Comparison of ENCODE assay signal across 17 cellular contexts in genomic region chr11:15194671-15195415, GRCh38.
DNase-seq lines count a peak whose midpoint lies in the region; ATAC-seq, FAIRE-seq and TF ChIP-seq lines count a peak whose summit lies in the region.
"Had no signal": no experiment of that assay in that cellular context is flagged by ENCODE, and none has a peak within 500 bp of the region (broad histone marks: within the 10 kb centered on the region; RNA-seq: fewer than 3 reads in every experiment).

No MANE protein-coding gene starts in this region.

- H3K9ac ChIP-seq in astrocyte (ENCODE audit: low read length) = no peak overlapping the region

- ATAC-seq in HG03342 (IDR thresholded peaks at IDR 0.05; ENCODE audit: unreplicated experiment) = no peak
- ATAC-seq: gastrocnemius medialis had no signal

- POLR2A ChIA-PET in RWPE1 (lab: Yijun Ruan, JAX; ENCODE audit: low non-redundant PET) = no interaction called here

- no peaks in the 10 kb centered on the region for H3K9me3 Mint-ChIP-seq in astrocyte (ENCODE audit: unreplicated experiment)

- H3K9me3 ChIP-seq in astrocyte (ENCODE audit: insufficient read depth, low read depth, low read length) = no peaks in the 10 kb centered on the region
- H3K9me3 ChIP-seq: gastrocnemius medialis had no signal

- no peak overlapping the region for H3K27ac ChIP-seq in astrocyte (ENCODE audit: low read depth, low read length)
- H3K27ac ChIP-seq in RWPE1 = no peak overlapping the region
- H3K27ac ChIP-seq: C4-2B, gastrocnemius medialis, SJSA1 had no signal

- DNase-seq in GM19239 (ENCODE audit: insufficient read length, low spot score) = no peak
- peak; percentile 73 for DNase-seq in astrocyte (ENCODE audit: low read depth)
- peak; percentile 86 for DNase-seq in kidney tubule cell (ENCODE audit: low spot score)
- DNase-seq in stromal cell of bone marrow (ENCODE audit: low read depth) = peak; percentile 68
- DNase-seq in C1 segment of cervical spinal cord (lab: John Stamatoyannopoulos, UW) = no peak
- no peak for DNase-seq in RWPE1 (ENCODE audit: low spot score)
- DNase-seq: activated CD4-positive, CD25-positive, alpha-beta regulatory T cell treated with anti-CD3 and anti-CD28 coated beads, Interleukin-2, amount 50 U/mL, for 72 hours; activated effector memory CD4-positive, alpha-beta T cell treated with anti-CD3 and anti-CD28 coated beads, Interleukin-2, amount 50 U/mL, for 16 hours; cerebellar nuclear complex; gastrocnemius medialis; NCI-H2029 treated with DMSO at 0.1 percent for 48 hours; NCI-H510A; posterior cingulate gyrus had no signal

- no peaks in the 10 kb centered on the region for H3K36me3 ChIP-seq in astrocyte (ENCODE audit: insufficient read depth, low read length)
- H3K36me3 ChIP-seq: gastrocnemius medialis, SJSA1 had no signal

- TF ChIP-seq CTCF in astrocyte (IDR thresholded peaks at IDR 0.05; ENCODE audit: insufficient read depth, low read depth, low read length) (no peak), RWPE1 (conservative IDR thresholded peaks at IDR 0.05; ENCODE audit: low read depth) (no peak)

- no peak overlapping the region for H3K27ac Mint-ChIP-seq in astrocyte (ENCODE audit: unreplicated experiment)

- H3K4me1 Mint-ChIP-seq in astrocyte (ENCODE audit: low read depth, unreplicated experiment) = no peaks in the 10 kb centered on the region

- H4K20me1 ChIP-seq in astrocyte (ENCODE audit: insufficient read depth, low read length) = no peaks in the 10 kb centered on the region

- no peak overlapping the region for H3K4me3 Mint-ChIP-seq in astrocyte (ENCODE audit: unreplicated experiment)

- H3K4me3 ChIP-seq in astrocyte (ENCODE audit: insufficient read depth, low read depth, low read length) = no peak overlapping the region
- H3K4me3 ChIP-seq: gastrocnemius medialis, lung, SJSA1 had no signal

- H3K4me1 ChIP-seq in astrocyte (ENCODE audit: insufficient read depth, low read length) = peaks cover 12% of the 10 kb centered on the region
- H3K4me1 ChIP-seq: SJSA1 had no signal

- H3K4me2 ChIP-seq in astrocyte (ENCODE audit: low read length) = peak overlapping the region; percentile 18

- peaks cover 6% of the 10 kb centered on the region for H3K27me3 Mint-ChIP-seq in astrocyte (ENCODE audit: low read depth, unreplicated experiment)

- CTCF ChIA-PET in RWPE1 (lab: Yijun Ruan, JAX) = interaction anchor here (1.0 to 1.9 kb wide), 2 partner anchors 13 to 94 kb away, joined by 4 to 5 read pairs; no protein-coding TSS in a partner anchor

- no peaks in the 10 kb centered on the region for H3K79me2 ChIP-seq in astrocyte (ENCODE audit: insufficient read depth, low read length)

- FAIRE-seq in GM19239 (lab: Jason Lieb, UNC) = peak; percentile 64
- FAIRE-seq in astrocyte (lab: Jason Lieb, UNC) = no peak

- no peaks in the 10 kb centered on the region for H3K36me3 Mint-ChIP-seq in astrocyte (ENCODE audit: low read depth, unreplicated experiment)

- H2AFZ ChIP-seq in astrocyte (ENCODE audit: low read depth, low read length) = no peak overlapping the region

- H3K27me3 ChIP-seq in astrocyte (ENCODE audit: insufficient read depth, low read length) = no peaks in the 10 kb centered on the region
- H3K27me3 ChIP-seq: gastrocnemius medialis, SJSA1 had no signal

Comparison
In these comparisons a context has a peak if more than half of its experiments do, and no peak if none do; other contexts are left out.
1. DNase-seq: peak in astrocyte (single experiment), kidney tubule cell (single experiment) and stromal cell of bone marrow (single experiment); none in GM19239 (single experiment), C1 segment of cervical spinal cord (0 of 14) and RWPE1 (single experiment).